16 cellular contexts compared by ENCODE assay signal in the genomic region with DNA sequence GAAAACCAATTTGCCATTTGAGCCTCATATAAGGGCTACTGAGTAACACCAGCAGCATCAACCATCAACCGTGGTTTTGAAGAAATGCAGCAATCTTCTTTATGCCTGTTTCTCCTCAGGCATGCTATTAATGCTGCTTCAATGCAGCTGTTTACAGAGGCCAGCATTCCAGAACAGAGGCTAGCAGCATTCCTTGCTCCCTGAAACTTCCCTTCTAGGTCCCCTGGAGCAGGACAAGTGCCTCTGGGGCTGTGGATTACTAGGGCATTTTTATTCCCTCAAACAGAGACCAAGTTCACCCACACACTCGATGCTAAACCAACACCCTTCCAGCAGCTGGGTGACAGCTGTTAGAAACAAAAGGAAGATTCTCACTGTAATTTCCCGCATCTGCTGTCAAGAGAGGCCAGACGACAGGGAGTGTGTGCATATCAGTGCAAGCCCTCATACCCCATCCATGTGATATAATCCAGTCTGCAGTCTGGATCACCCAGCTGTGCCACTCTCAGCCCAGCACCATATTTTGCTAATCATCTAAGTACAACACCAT.
DNase-seq lines count a peak whose midpoint lies in the region; ATAC-seq lines count a peak whose summit lies in the region.
"Had no signal": no experiment of that assay in that cellular context is flagged by ENCODE, and none has a peak within 500 bp of the region (broad histone marks: within the 10 kb centered on the region; RNA-seq: fewer than 3 reads in every experiment).

No MANE protein-coding gene starts in this region.

- H3K4me1 ChIP-seq in adipocyte (ENCODE audit: control insufficient read depth, insufficient read depth, low read length): no peaks in the 10 kb centered on the region
- H3K4me1 ChIP-seq: Peyer's patch had no signal

- no peak overlapping the region for H3K27ac Mint-ChIP-seq in effector memory CD8-positive, alpha-beta T cell
- H3K27ac Mint-ChIP-seq: activated CD8-positive, alpha-beta T cell treated with anti-CD3 and anti-CD28 coated beads, Interleukin-2, amount 10 ng/mL, durations not matched to agents 7 days and 5 days; activated naive CD4-positive, alpha-beta T cell treated with anti-CD3 and anti-CD28 coated beads for 36 hours; naive thymus-derived CD4-positive, alpha-beta T cell had no signal

- H3K4me1 Mint-ChIP-seq in effector memory CD8-positive, alpha-beta T cell (ENCODE audit: low read depth in 2 of 2): no peaks in the 10 kb centered on the region
- H3K4me1 Mint-ChIP-seq: naive thymus-derived CD4-positive, alpha-beta T cell had no signal

- no peak overlapping the region for H3K4me3 Mint-ChIP-seq in effector memory CD8-positive, alpha-beta T cell
- H3K4me3 Mint-ChIP-seq: activated CD8-positive, alpha-beta T cell treated with anti-CD3 and anti-CD28 coated beads, Interleukin-2, amount 10 ng/mL, durations not matched to agents 7 days and 5 days; activated naive CD4-positive, alpha-beta T cell treated with anti-CD3 and anti-CD28 coated beads for 36 hours; naive thymus-derived CD4-positive, alpha-beta T cell had no signal

- in situ Hi-C loops in ACHN (cut with HindIII; ENCODE audit: low pct_ligation_motif_present, low pct_unique_long_range_greater_than_20kb, low sequenced_read_pairs): no loop called here

- H3K27me3 Mint-ChIP-seq in effector memory CD8-positive, alpha-beta T cell: peaks cover 0 to 33% of the 10 kb centered on the region in 2 donors

- DNase-seq in NCI-H1694 (lab: John Stamatoyannopoulos, UW) (peak; percentile 44), NCI-H1694 treated with DMSO at 0.1 percent for 48 hours (lab: John Stamatoyannopoulos, UW) (no peak), adipocyte (ENCODE audit: low read depth) (peak; percentile 16), kidney tubule cell (ENCODE audit: low spot score) (peak; percentile 45), ACHN (no peak), NOMO-1 (lab: John Stamatoyannopoulos, UW; ENCODE audit: unreplicated experiment in 2 of 2) (no peak)
- DNase-seq in effector memory CD8-positive, alpha-beta T cell: no peak
- DNase-seq: activated CD8-positive, alpha-beta T cell treated with anti-CD3 and anti-CD28 coated beads, Interleukin-2, amount 10 ng/mL, durations not matched to agents 7 days and 5 days; activated naive CD4-positive, alpha-beta T cell treated with anti-CD3 and anti-CD28 coated beads for 36 hours; DMS153; naive thymus-derived CD4-positive, alpha-beta T cell; NCI-H226; Peyer's patch; small intestine; T-helper 9 cell had no signal

- no peaks in the 10 kb centered on the region for H3K36me3 Mint-ChIP-seq in effector memory CD8-positive, alpha-beta T cell (ENCODE audit: insufficient read depth)
- H3K36me3 Mint-ChIP-seq: naive thymus-derived CD4-positive, alpha-beta T cell had no signal

- H3K9me3 ChIP-seq in adipocyte (ENCODE audit: control insufficient read depth, low read length): no peaks in the 10 kb centered on the region
- H3K9me3 ChIP-seq: Peyer's patch had no signal

- no peak overlapping the region for H3K9ac ChIP-seq in adipocyte (ENCODE audit: low read length)

- ATAC-seq in effector memory CD8-positive, alpha-beta T cell (replicated peaks): no peak
- no peak for ATAC-seq in HG03469 (IDR thresholded peaks at IDR 0.05; ENCODE audit: unreplicated experiment)
- ATAC-seq: activated CD8-positive, alpha-beta T cell treated with anti-CD3 and anti-CD28 coated beads, Interleukin-2, amount 10 ng/mL, durations not matched to agents 7 days and 5 days; naive thymus-derived CD4-positive, alpha-beta T cell had no signal

- H3K4me3 ChIP-seq in adipocyte (ENCODE audit: low read length): no peak overlapping the region
- H3K4me3 ChIP-seq: Peyer's patch had no signal

- no peaks in the 10 kb centered on the region for H3K27me3 ChIP-seq in adipocyte (replicated peaks; ENCODE audit: control insufficient read depth, insufficient read depth, low read length)
- H3K27me3 ChIP-seq: Peyer's patch had no signal

- no peaks in the 10 kb centered on the region for H3K36me3 ChIP-seq in adipocyte (ENCODE audit: control insufficient read depth, insufficient read depth, low read length, severe bottlenecking)
- H3K36me3 ChIP-seq: Peyer's patch had no signal

- H3K9me3 Mint-ChIP-seq in effector memory CD8-positive, alpha-beta T cell: no peaks in the 10 kb centered on the region
- H3K9me3 Mint-ChIP-seq: activated naive CD4-positive, alpha-beta T cell treated with anti-CD3 and anti-CD28 coated beads for 36 hours; naive thymus-derived CD4-positive, alpha-beta T cell had no signal

Comparison
In these comparisons a context has a peak if more than half of its experiments do, and no peak if none do; other contexts are left out.
1. DNase-seq: peak in NCI-H1694 (single experiment), adipocyte (single experiment) and kidney tubule cell (single experiment); none in NCI-H1694 treated with DMSO at 0.1 percent for 48 hours (single experiment), effector memory CD8-positive, alpha-beta T cell (0 of 3), ACHN (single experiment) and NOMO-1 (0 of 2).